Comparison of ENCODE assay signal across 5 cellular contexts in genomic region chr11:61207906-61208305, GRCh38. TPM values are rescaled to one million over a fixed set of nuclear protein-coding genes. Genes with fewer than 3 reads are reported as not detected.
"Had no signal": no experiment of that assay in that cellular context is flagged by ENCODE, and none has a peak within 500 bp of the region (broad histone marks: within the 10 kb centered on the region; RNA-seq: fewer than 3 reads in every experiment).

No MANE protein-coding gene starts in this region.

RNA-seq across cellular contexts. Expression of gene PGA3, which starts 4.6 kb away (rescaled TPM):
- total RNA-seq: HepG2, HT-29, HT1080 had no signal
- polyA plus RNA-seq: HepG2, IgD-negative memory B cell, K562 had no signal

RNA-seq across cellular contexts. Expression of gene PGA4, which starts 14.2 kb away (rescaled TPM):
- total RNA-seq: HepG2, HT-29, HT1080, K562 had no signal
- polyA plus RNA-seq: HepG2, IgD-negative memory B cell, K562 had no signal

RNA-seq across cellular contexts. Expression of gene PGA5, which starts 33.1 kb away (rescaled TPM):
- total RNA-seq: HepG2, HT-29, HT1080, K562 had no signal
- polyA plus RNA-seq: HepG2, IgD-negative memory B cell, K562 had no signal
